1 cellular context compared by ENCODE assay signal in the genomic region with DNA sequence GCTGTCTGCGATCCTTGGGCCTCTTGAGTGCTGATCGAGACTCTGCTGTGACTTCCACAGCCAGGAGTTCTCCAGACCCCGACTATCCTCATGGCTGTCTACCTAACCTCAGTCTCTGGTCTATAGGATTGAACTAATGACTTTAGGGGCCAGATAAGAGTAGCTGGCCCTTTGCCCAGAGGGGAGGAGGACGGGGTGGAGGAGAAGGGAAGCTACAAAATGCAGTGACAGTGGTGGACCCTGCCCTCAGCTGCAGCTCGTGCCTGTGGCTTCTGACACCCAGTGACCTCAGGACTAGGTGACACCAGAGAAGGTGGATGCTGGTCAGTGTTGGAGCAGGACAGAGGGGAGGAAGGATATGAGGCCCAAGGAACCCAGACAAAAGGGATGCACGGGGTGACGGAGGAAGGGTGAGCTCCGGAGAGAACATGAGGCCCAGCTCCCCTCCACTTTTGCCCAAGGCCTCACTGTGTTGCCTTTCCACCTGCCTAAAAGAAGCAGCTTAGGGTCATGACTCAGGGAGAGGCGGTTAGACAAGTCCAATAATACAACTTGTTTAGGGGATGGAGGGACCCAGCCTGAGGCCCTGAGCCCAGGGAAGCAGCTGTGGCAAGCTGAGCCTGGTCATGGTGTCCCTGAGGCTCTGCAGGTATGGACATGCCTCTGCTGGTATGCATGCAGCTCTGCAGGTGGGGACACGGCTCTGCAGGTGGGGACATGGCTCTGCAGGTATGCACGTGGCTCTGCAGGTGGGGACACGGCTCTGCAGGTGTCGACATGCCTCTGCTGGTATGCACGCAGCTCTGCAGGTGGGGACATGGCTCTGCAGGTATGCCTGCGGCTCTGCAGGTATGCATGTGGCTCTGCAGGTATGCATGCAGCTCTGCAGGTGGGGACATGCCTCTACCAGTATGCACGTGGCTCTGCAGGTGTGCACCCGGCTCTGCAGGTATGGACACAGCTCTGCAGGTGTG.
TF ChIP-seq lines count a peak whose summit lies in the region.

No MANE protein-coding gene starts in this region.

TF ChIP-seq in HepG2, 621 proteins besides CTCF, POLR2A, EP300 and RAD21 (continued from another document and continues in another):
- TF ChIP-seq ZNF891 (CRISPR knock-in tag; IDR thresholded peaks at IDR 0.05) (no peak; the same call in 1 of the 2 replicates), NFE2L1 (CRISPR knock-in tag; IDR thresholded peaks at IDR 0.05; ENCODE audit: borderline replicate concordance) (no peak), ZNF879 (CRISPR knock-in tag; IDR thresholded peaks at IDR 0.05) (no peak), ZNF547 (CRISPR knock-in tag; IDR thresholded peaks at IDR 0.05) (no peak), ZNF616 (CRISPR knock-in tag; IDR thresholded peaks at IDR 0.05; ENCODE audit: low read depth) (no peak), RBFOX2 (IDR thresholded peaks at IDR 0.05; ENCODE audit: low read depth, low read length) (no peak), ZBTB10 (CRISPR knock-in tag; IDR thresholded peaks at IDR 0.05; ENCODE audit: borderline replicate concordance) (no peak), ZNF503 (CRISPR knock-in tag; IDR thresholded peaks at IDR 0.05) (no peak), MLX (CRISPR knock-in tag; IDR thresholded peaks at IDR 0.05) (peak; percentile 50; the same call in 1 of the 2 replicates), HDAC6 (IDR thresholded peaks at IDR 0.05; ENCODE audit: low read depth, low read length) (no peak), ZNF740 (CRISPR knock-in tag; IDR thresholded peaks at IDR 0.05) (no peak; the same call in 1 of the 2 replicates), ZNF567 (CRISPR knock-in tag; IDR thresholded peaks at IDR 0.05; ENCODE audit: borderline replicate concordance) (no peak), GTF2F1 (IDR thresholded peaks at IDR 0.05; ENCODE audit: low read length) (no peak), MTF1 (CRISPR knock-in tag; IDR thresholded peaks at IDR 0.05) (no peak), CSRNP2 (CRISPR knock-in tag; conservative IDR thresholded peaks at IDR 0.05; ENCODE audit: low read depth) (peak; percentile 14; the same call in 1 of the 2 replicates), HNRNPH1 (optimal IDR thresholded peaks at IDR 0.05; ENCODE audit: low read depth, low read length) (no peak), FOXP1 (IDR thresholded peaks at IDR 0.05) (no peak), FOXP1 (CRISPR knock-in tag; IDR thresholded peaks at IDR 0.05) (peak; percentile 49; the same call in 1 of the 2 replicates), KLF6 (CRISPR knock-in tag; IDR thresholded peaks at IDR 0.05) (no peak), SMAD9 (CRISPR knock-in tag; IDR thresholded peaks at IDR 0.05) (no peak), ZNF737 (CRISPR knock-in tag; IDR thresholded peaks at IDR 0.05; ENCODE audit: borderline replicate concordance) (no peak; the same call in 1 of the 2 replicates), ZNF230 (CRISPR knock-in tag; IDR thresholded peaks at IDR 0.05) (no peak), ZNF20 (CRISPR knock-in tag; IDR thresholded peaks at IDR 0.05) (no peak), SRSF9 (IDR thresholded peaks at IDR 0.05; ENCODE audit: borderline replicate concordance, insufficient read depth, low read depth, low read length, poor library complexity, severe bottlenecking) (no peak), SMYD3 (CRISPR knock-in tag; IDR thresholded peaks at IDR 0.05) (no peak), ZNF224 (CRISPR knock-in tag; IDR thresholded peaks at IDR 0.05) (no peak), PLRG1 (conservative IDR thresholded peaks at IDR 0.05) (no peak), ZNF337 (CRISPR knock-in tag; IDR thresholded peaks at IDR 0.05; ENCODE audit: borderline replicate concordance, low read depth) (no peak), ZNF607 (CRISPR knock-in tag; IDR thresholded peaks at IDR 0.05; ENCODE audit: borderline replicate concordance) (no peak), FOXK2 (IDR thresholded peaks at IDR 0.05) (no peak), ARID5B (CRISPR knock-in tag; IDR thresholded peaks at IDR 0.05) (peak; percentile 69), SSRP1 (CRISPR knock-in tag; IDR thresholded peaks at IDR 0.05) (peak; percentile 72; the same call in 1 of the 2 replicates), PAX8 (CRISPR knock-in tag; IDR thresholded peaks at IDR 0.05; ENCODE audit: borderline replicate concordance) (no peak), ZKSCAN5 (CRISPR knock-in tag; IDR thresholded peaks at IDR 0.05) (no peak), ZNF496 (CRISPR knock-in tag; IDR thresholded peaks at IDR 0.05; ENCODE audit: insufficient replicate concordance) (no peak), TOE1 (CRISPR knock-in tag; IDR thresholded peaks at IDR 0.05) (no peak), REPIN1 (CRISPR knock-in tag; IDR thresholded peaks at IDR 0.05; ENCODE audit: borderline replicate concordance, low read depth) (peak; percentile 42; the same call in 1 of the 2 replicates), IKZF4 (CRISPR knock-in tag; IDR thresholded peaks at IDR 0.05; ENCODE audit: borderline replicate concordance, low read depth, not compliant biosample characterization) (peak; percentile 62), SRY (CRISPR knock-in tag; IDR thresholded peaks at IDR 0.05) (no peak), PCBP2 (optimal IDR thresholded peaks at IDR 0.05; ENCODE audit: low read depth, low read length, poor library complexity, severe bottlenecking) (no peak), MLLT10 (CRISPR knock-in tag; IDR thresholded peaks at IDR 0.05) (no peak), ZNF234 (CRISPR knock-in tag; conservative IDR thresholded peaks at IDR 0.05) (no peak), ZNF7 (CRISPR knock-in tag; IDR thresholded peaks at IDR 0.05) (no peak), JDP2 (CRISPR knock-in tag; IDR thresholded peaks at IDR 0.05; ENCODE audit: borderline replicate concordance) (no peak), ZNF260 (CRISPR knock-in tag; IDR thresholded peaks at IDR 0.05; ENCODE audit: borderline replicate concordance, low read depth) (no peak), KDM2A (CRISPR knock-in tag; IDR thresholded peaks at IDR 0.05; ENCODE audit: borderline replicate concordance, low read depth) (0 out of 2 replicates have a peak, but pooled peaks have one; percentile 6)
- TF ChIP-seq, protein P1, sequence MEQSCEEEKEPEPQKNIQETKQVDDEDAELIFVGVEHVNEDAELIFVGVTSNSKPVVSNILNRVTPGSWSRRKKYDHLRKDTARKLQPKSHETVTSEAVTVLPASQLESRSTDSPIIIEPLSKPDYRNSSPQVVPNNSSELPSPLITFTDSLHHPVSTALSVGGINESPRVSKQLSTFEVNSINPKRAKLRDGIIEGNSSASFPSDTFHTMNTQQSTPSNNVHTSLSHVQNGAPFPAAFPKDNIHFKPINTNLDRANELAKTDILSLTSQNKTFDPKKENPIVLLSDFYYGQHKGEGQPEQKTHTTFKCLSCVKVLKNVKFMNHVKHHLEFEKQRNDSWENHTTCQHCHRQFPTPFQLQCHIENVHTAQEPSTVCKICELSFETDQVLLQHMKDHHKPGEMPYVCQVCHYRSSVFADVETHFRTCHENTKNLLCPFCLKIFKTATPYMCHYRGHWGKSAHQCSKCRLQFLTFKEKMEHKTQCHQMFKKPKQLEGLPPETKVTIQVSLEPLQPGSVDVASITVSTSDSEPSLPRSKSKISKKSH (CRISPR knock-in tag; IDR thresholded peaks at IDR 0.05; ENCODE audit: borderline replicate concordance): no peak
- TF ChIP-seq, protein P2, sequence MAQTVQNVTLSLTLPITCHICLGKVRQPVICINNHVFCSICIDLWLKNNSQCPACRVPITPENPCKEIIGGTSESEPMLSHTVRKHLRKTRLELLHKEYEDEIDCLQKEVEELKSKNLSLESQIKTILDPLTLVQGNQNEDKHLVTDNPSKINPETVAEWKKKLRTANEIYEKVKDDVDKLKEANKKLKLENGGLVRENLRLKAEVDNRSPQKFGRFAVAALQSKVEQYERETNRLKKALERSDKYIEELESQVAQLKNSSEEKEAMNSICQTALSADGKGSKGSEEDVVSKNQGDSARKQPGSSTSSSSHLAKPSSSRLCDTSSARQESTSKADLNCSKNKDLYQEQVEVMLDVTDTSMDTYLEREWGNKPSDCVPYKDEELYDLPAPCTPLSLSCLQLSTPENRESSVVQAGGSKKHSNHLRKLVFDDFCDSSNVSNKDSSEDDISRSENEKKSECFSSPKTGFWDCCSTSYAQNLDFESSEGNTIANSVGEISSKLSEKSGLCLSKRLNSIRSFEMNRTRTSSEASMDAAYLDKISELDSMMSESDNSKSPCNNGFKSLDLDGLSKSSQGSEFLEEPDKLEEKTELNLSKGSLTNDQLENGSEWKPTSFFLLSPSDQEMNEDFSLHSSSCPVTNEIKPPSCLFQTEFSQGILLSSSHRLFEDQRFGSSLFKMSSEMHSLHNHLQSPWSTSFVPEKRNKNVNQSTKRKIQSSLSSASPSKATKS (CRISPR knock-in tag; IDR thresholded peaks at IDR 0.05): no peak
